Comparison of ENCODE assay signal across 14 cellular contexts in the genomic region with DNA sequence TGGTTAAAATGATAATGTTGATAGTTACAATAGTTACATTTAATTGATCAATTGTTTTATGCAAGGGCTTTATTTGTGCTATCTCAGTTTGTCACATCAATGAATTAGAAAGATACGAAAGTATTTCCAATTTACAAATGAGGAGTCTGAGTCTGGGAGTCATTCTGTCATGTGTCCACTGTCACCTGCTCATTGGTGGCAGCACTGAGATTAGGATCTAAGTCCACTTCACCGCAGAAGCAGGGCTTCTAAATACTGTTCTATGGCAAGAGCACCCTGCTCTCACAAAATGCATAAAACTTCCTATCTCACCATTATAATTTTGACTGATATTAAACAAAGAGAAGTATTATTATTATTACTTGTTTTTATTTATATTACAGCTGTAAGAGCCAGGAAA. TPM values are rescaled to one million over a fixed set of nuclear protein-coding genes. Genes with fewer than 3 reads are reported as not detected.
"Had no signal": no experiment of that assay in that cellular context is flagged by ENCODE, and none has a peak within 500 bp of the region (broad histone marks: within the 10 kb centered on the region; RNA-seq: fewer than 3 reads in every experiment).

No MANE protein-coding gene starts in this region.

- H3K36me3 ChIP-seq: prostate gland had no signal

- H3K4me1 ChIP-seq: prostate gland had no signal

- H3K9me3 Mint-ChIP-seq: activated B cell treated with CpG ODN at 0.5 μM for 24 hours; activated T-helper 1 cell treated with anti-CD3 and anti-CD28 coated beads, Interleukin-12 subunit alpha, Interleukin-12 subunit beta, Interleukin-2, Interleukin-4 antibody, amounts not matched to agents 30 ng/mL and 10 ng/mL and 1 ng/mL, durations not matched to agents 14 hours and 24 hours and 36 hours had no signal

- H3K27ac Mint-ChIP-seq: activated B cell treated with CpG ODN at 0.5 μM for 24 hours; activated CD4-positive, alpha-beta T cell treated with anti-CD3 and anti-CD28 coated beads, Interleukin-2, amount 10 ng/mL, durations not matched to agents 24 days and 14 days; activated T-helper 1 cell treated with anti-CD3 and anti-CD28 coated beads, Interleukin-12 subunit alpha, Interleukin-12 subunit beta, Interleukin-2, Interleukin-4 antibody, amounts not matched to agents 30 ng/mL and 10 ng/mL and 1 ng/mL, durations not matched to agents 14 hours and 24 hours and 36 hours; naive thymus-derived CD8-positive, alpha-beta T cell; stimulated activated naive CD8-positive, alpha-beta T cell treated with anti-CD3 and anti-CD28 coated beads, Interleukin-15, Interleukin-2, amounts not matched to agents 100 ng/mL and 50 ng/mL, for 24 hours had no signal

- H2AFZ ChIP-seq: hepatocyte had no signal

- DNase-seq: activated B cell treated with CpG ODN at 0.5 μM for 24 hours; activated CD4-positive, alpha-beta T cell treated with anti-CD3 and anti-CD28 coated beads, Interleukin-2, amount 10 ng/mL, durations not matched to agents 24 days and 14 days; activated CD8-positive, alpha-beta memory T cell treated with anti-CD3 and anti-CD28 coated beads for 24 hours; activated naive CD4-positive, alpha-beta T cell treated with Interleukin-2 at 50 U/mL for 16 hours; islet precursor cell; mammary epithelial cell; naive thymus-derived CD8-positive, alpha-beta T cell; right cardiac atrium; SW 1271; upper lobe of right lung had no signal

- H3K9me3 ChIP-seq: prostate gland, upper lobe of right lung had no signal

- H3K79me2 ChIP-seq: hepatocyte had no signal

- H3K4me2 ChIP-seq: hepatocyte had no signal

- H3K27ac ChIP-seq: hepatocyte, prostate gland, upper lobe of right lung had no signal

- H3K4me3 ChIP-seq: hepatocyte, prostate gland, upper lobe of right lung had no signal

- H3K4me3 Mint-ChIP-seq: activated CD4-positive, alpha-beta T cell treated with anti-CD3 and anti-CD28 coated beads, Interleukin-2, amount 10 ng/mL, durations not matched to agents 24 days and 14 days; activated T-helper 1 cell treated with anti-CD3 and anti-CD28 coated beads, Interleukin-12 subunit alpha, Interleukin-12 subunit beta, Interleukin-2, Interleukin-4 antibody, amounts not matched to agents 30 ng/mL and 10 ng/mL and 1 ng/mL, durations not matched to agents 14 hours and 24 hours and 36 hours; naive thymus-derived CD8-positive, alpha-beta T cell; stimulated activated naive CD8-positive, alpha-beta T cell treated with anti-CD3 and anti-CD28 coated beads, Interleukin-15, Interleukin-2, amounts not matched to agents 100 ng/mL and 50 ng/mL, for 24 hours had no signal

- H3K27me3 ChIP-seq: hepatocyte, upper lobe of right lung had no signal

- H3K36me3 Mint-ChIP-seq: naive thymus-derived CD8-positive, alpha-beta T cell had no signal

RNA-seq across cellular contexts. Expression of a gene that starts 15.0 kb away (rescaled TPM):
- total RNA-seq: activated CD4-positive, alpha-beta T cell treated with anti-CD3 and anti-CD28 coated beads, Interleukin-2, amount 10 ng/mL, durations not matched to agents 24 days and 14 days; activated T-helper 1 cell treated with anti-CD3 and anti-CD28 coated beads, Interleukin-12 subunit alpha, Interleukin-12 subunit beta, Interleukin-2, Interleukin-4 antibody, amounts not matched to agents 30 ng/mL and 10 ng/mL and 1 ng/mL, durations not matched to agents 14 hours and 24 hours and 36 hours had no signal
